ENCODE assay signal across 1 cellular context in genomic region chr14:67517083-67517482, GRCh38.
TF ChIP-seq lines count a peak whose summit lies in the region.

No MANE protein-coding gene starts in this region.

TF ChIP-seq in GM23338, 12 proteins besides CTCF, POLR2A, EP300 and RAD21 (continued from another document):
- no peak for TF ChIP-seq STAT1 (IDR thresholded peaks at IDR 0.05; ENCODE audit: unreplicated experiment)
- TF ChIP-seq ETS1 (IDR thresholded peaks at IDR 0.05), result no peak
- TF ChIP-seq NANOG (IDR thresholded peaks at IDR 0.05; ENCODE audit: borderline replicate concordance), result no peak
- TF ChIP-seq EZH2 (IDR thresholded peaks at IDR 0.05; ENCODE audit: low read depth, unreplicated experiment), result no peak
- TF ChIP-seq EZH2phosphoT487 (IDR thresholded peaks at IDR 0.05; ENCODE audit: unreplicated experiment), result no peak
- no peak for TF ChIP-seq CREB1 (CRISPR knock-in tag; IDR thresholded peaks at IDR 0.05; ENCODE audit: low read depth)
- TF ChIP-seq ZNF331 (CRISPR knock-in tag; IDR thresholded peaks at IDR 0.05; ENCODE audit: low read depth), result no peak
- no peak for TF ChIP-seq JUNB (IDR thresholded peaks at IDR 0.05; ENCODE audit: unreplicated experiment)
